In genomic region chr16:69927056-69927757, GRCh38 we compare ENCODE assay signal across 13 cellular contexts. TPM values are rescaled to one million over a fixed set of nuclear protein-coding genes. Genes with fewer than 3 reads are reported as not detected.
DNase-seq lines count a peak whose midpoint lies in the region; ATAC-seq and TF ChIP-seq lines count a peak whose summit lies in the region.
"Had no signal": no experiment of that assay in that cellular context is flagged by ENCODE, and none has a peak within 500 bp of the region (broad histone marks: within the 10 kb centered on the region; RNA-seq: fewer than 3 reads in every experiment).

No MANE protein-coding gene starts in this region.

- no peaks in the 10 kb centered on the region for H3K27me3 Mint-ChIP-seq in MCF 10A (ENCODE audit: insufficient read depth, unreplicated experiment)
- no peaks in the 10 kb centered on the region for H3K27me3 Mint-ChIP-seq in T-cell

- CTCF ChIA-PET in MCF 10A (lab: Yijun Ruan, JAX), result interaction anchor here (0.7 to 4.3 kb wide), 2 partner anchors 112 to 132 kb away, joined by 4 to 66 read pairs; no protein-coding TSS in a partner anchor
- CTCF ChIA-PET in mammary epithelial cell (lab: Charles Lee; ENCODE audit: low non-redundant PET), result no interaction called here
- CTCF ChIA-PET in T-cell (lab: Charles Lee), result no interaction called here

- intact Hi-C loops in MCF 10A (cut with micrococcal nuclease) (no loop called here), mammary epithelial cell (cut with micrococcal nuclease) (no loop called here), vagina (cut with DNase I) (loop anchor here (2.0 kb wide), 1 partner anchor 78 kb away; no protein-coding TSS in a partner anchor)

- no peak overlapping the region for H3K4me3 Mint-ChIP-seq in MCF 10A (ENCODE audit: unreplicated experiment)
- H3K4me3 Mint-ChIP-seq in T-cell, result no peak overlapping the region

- WGBS in mammary epithelial cell (ENCODE audit: low coverage, missing lambda C conversion rate), result 39% methylated on average over 17 of the region's 17 CpGs

- no peaks in the 10 kb centered on the region for H3K79me2 ChIP-seq in mammary epithelial cell (ENCODE audit: insufficient read depth, low read length)

- POLR2A ChIA-PET in MCF 10A (lab: Yijun Ruan, JAX), result interaction anchor here (1.1 kb wide), 1 partner anchor 9 kb away, joined by 3 read pairs; no protein-coding TSS in a partner anchor
- POLR2A ChIA-PET in T-cell (lab: Charles Lee), result no interaction called here

- H3K36me3 ChIP-seq in mammary epithelial cell (ENCODE audit: insufficient read depth, low read length) (peaks cover 3% of the 10 kb centered on the region), vagina (peaks cover 0 to 18% of the 10 kb centered on the region in 2 donors)

- no TSS peak for BruUV-seq in MCF 10A (replicated peaks; lab: Mats Ljungman, UMichigan)
- BruUV-seq in mammary epithelial cell (replicated peaks; lab: Mats Ljungman, UMichigan), result no TSS peak

- H3K27me3 ChIP-seq in mammary epithelial cell (ENCODE audit: insufficient read depth, low read length) (no peaks in the 10 kb centered on the region), vagina (no peaks in the 10 kb centered on the region)

- H2AFZ ChIP-seq in mammary epithelial cell (ENCODE audit: low read depth, low read length), result no peak overlapping the region

- dilution Hi-C loops in mammary epithelial cell (cut with HindIII; ENCODE audit: low sequenced_read_pairs), result no loop called here

- H3K27ac Mint-ChIP-seq in MCF 10A (ENCODE audit: low read depth, unreplicated experiment) (peak overlapping the region; percentile 39), T-cell (no peak overlapping the region)

- H3K9me3 ChIP-seq in mammary epithelial cell (replicated peaks; ENCODE audit: insufficient read depth, low read length), result no peaks in the 10 kb centered on the region
- no peaks in the 10 kb centered on the region for H3K9me3 ChIP-seq in vagina

- H4K20me1 ChIP-seq in mammary epithelial cell (ENCODE audit: insufficient read depth, low read length), result no peaks in the 10 kb centered on the region

- H3K4me1 ChIP-seq in mammary epithelial cell (ENCODE audit: insufficient read depth, low read length) (peaks cover 16% of the 10 kb centered on the region), vagina (peaks cover 44% of the 10 kb centered on the region)

- no peaks in the 10 kb centered on the region for H3K9me3 Mint-ChIP-seq in MCF 10A (ENCODE audit: unreplicated experiment)
- no peaks in the 10 kb centered on the region for H3K9me3 Mint-ChIP-seq in T-cell

- TF ChIP-seq CTCF in MCF 10A (IDR thresholded peaks at IDR 0.05; ENCODE audit: unreplicated experiment) (no peak), mammary epithelial cell (conservative IDR thresholded peaks at IDR 0.05 in 1 of 2, IDR thresholded peaks at IDR 0.05 in 1 of 2; ENCODE audit: extremely low read depth in 1 of 2, insufficient read depth in 1 of 2, low read depth in 1 of 2, low read length in 2 of 2) (no peak), vagina (IDR thresholded peaks at IDR 0.05) (no peak)

- DNase-seq in MCF 10A (ENCODE audit: unreplicated experiment) (no peak), mammary epithelial cell (no peak), globus pallidus (ENCODE audit: low spot score) (peak; percentile 73), nucleus accumbens (lab: John Stamatoyannopoulos, UW) (peak in 37 of 56 donors; percentile 3 to 62 (median 26)), vagina (ENCODE audit: extremely low spot score in 2 of 2) (no peak), NCI-H748 (lab: John Stamatoyannopoulos, UW; ENCODE audit: unreplicated experiment) (no peak), NCI-H82 treated with DMSO at 0.1 percent for 48 hours (lab: John Stamatoyannopoulos, UW; ENCODE audit: unreplicated experiment) (no peak), T-cell (no peak)
- DNase-seq: activated T-cell treated with anti-CD3 and anti-CD28 coated beads for 4 hours; foreskin melanocyte; SIG-M5; stimulated activated CD4-positive, alpha-beta T cell treated with anti-CD3 and anti-CD28 coated beads, Interleukin-12 subunit alpha, Interleukin-12 subunit beta, amount 100 ng/mL, for 4 hours had no signal

- in situ Hi-C loops in mammary epithelial cell (cut with MboI; ENCODE audit: low sequenced_read_pairs in 2 of 2), result loop anchor here (5.0 to 10.0 kb wide), 2 partner anchors 130 to 132 kb away; no protein-coding TSS in a partner anchor

- H3K4me2 ChIP-seq in mammary epithelial cell (ENCODE audit: insufficient read depth, low read depth, low read length), result no peak overlapping the region

- H3K4me1 Mint-ChIP-seq in MCF 10A (ENCODE audit: insufficient read depth, unreplicated experiment) (no peaks in the 10 kb centered on the region), T-cell (no peaks in the 10 kb centered on the region)

- no peak for ATAC-seq in T-cell (replicated peaks in 1 of 4)

- H3K36me3 Mint-ChIP-seq in MCF 10A (ENCODE audit: insufficient read depth, unreplicated experiment) (peaks cover 8% of the 10 kb centered on the region), T-cell (peaks cover 38% of the 10 kb centered on the region)

- H3K27ac ChIP-seq in mammary epithelial cell (ENCODE audit: insufficient read depth, low read depth, low read length), result no peak overlapping the region
- H3K27ac ChIP-seq in vagina, result peak overlapping the region; percentile 66

- H3K4me3 ChIP-seq in mammary epithelial cell (replicated peaks in 1 of 3; ENCODE audit: insufficient read depth in 1 of 3, low read depth in 2 of 3, low read length in 3 of 3) (no peak overlapping the region), vagina (peak overlapping the region; percentile 7 to 39)

- no peak for TF ChIP-seq POLR2A in vagina (IDR thresholded peaks at IDR 0.05)

- no peak overlapping the region for H3K9ac ChIP-seq in mammary epithelial cell (ENCODE audit: insufficient read depth, low read length)

RNA-seq across cellular contexts. Expression of gene CLEC18A, which starts 23.9 kb away (rescaled TPM):
- total RNA-seq in MCF 10A (2022) (0.28 and 0.88 TPM in 2 replicates), mammary epithelial cell (1 to 10 TPM in 1 of 2 donors, under 1 TPM in 1; 0.45 to 1.0 TPM), vagina (1.2 TPM), T-cell (1 to 10 TPM; 2.0 to 3.7 (median 2.8) TPM)
- polyA plus RNA-seq in mammary epithelial cell, result 0.07 TPM
- not detected for polyA minus RNA-seq in mammary epithelial cell
- polyA plus RNA-seq: AG04450 had no signal

Comparison
In these comparisons a context has a peak if more than half of its experiments do, and no peak if none do; other contexts are left out.
1. DNase-seq: peak in globus pallidus (single experiment) and nucleus accumbens (37 of 56); none in MCF 10A (single experiment), mammary epithelial cell (single experiment), vagina (0 of 2), NCI-H748 (single experiment), NCI-H82 treated with DMSO at 0.1 percent for 48 hours (single experiment) and T-cell (0 of 34).
2. H3K4me3 ChIP-seq: peak in vagina (2 of 2); none in mammary epithelial cell (0 of 3).